Comparison of ENCODE assay signal across 1 cellular context in the genomic region with DNA sequence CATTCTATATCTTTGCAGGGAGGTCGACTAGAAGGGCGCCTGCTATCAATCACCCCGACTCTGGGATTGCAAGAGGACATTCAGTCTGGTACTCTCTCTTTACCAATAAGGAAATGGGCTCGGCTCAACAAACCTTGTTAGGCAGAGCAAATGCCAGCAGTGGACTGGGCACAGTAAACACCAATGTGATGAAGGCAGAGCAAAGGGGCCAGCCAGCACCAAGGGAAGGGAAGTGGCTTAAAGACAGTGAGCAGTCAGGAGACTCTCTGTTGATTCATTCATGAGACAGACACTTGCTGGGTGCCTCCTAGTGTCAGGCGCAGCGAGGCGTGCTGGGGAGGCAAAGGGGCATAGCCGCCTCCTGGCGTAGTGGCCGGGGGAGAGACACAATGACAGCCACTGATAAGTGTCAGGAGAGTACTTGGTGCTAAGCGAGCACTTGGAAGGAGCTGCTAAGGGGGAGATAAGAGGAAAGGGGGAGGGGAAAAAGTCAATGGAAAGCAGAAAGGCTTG.
TF ChIP-seq lines count a peak whose summit lies in the region.

No MANE protein-coding gene starts in this region.

TF ChIP-seq in HEK293, 187 proteins besides CTCF, POLR2A, EP300 and RAD21 (continued from another document):
- no peak for TF ChIP-seq ZNF248 (tag by site-specific recombination; IDR thresholded peaks at IDR 0.05)
- no peak for TF ChIP-seq REST (tag by site-specific recombination; IDR thresholded peaks at IDR 0.05)
- TF ChIP-seq SCRT2 (tag by site-specific recombination; IDR thresholded peaks at IDR 0.05): peak; percentile 65; the same call in 1 of the 2 replicates
- TF ChIP-seq ZNF214 (tag by site-specific recombination; IDR thresholded peaks at IDR 0.05; ENCODE audit: borderline replicate concordance): no peak
- TF ChIP-seq ZNF555 (tag by site-specific recombination; conservative IDR thresholded peaks at IDR 0.05): no peak
- TF ChIP-seq ZBTB26 (tag by site-specific recombination; optimal IDR thresholded peaks at IDR 0.05): no peak
- no peak for TF ChIP-seq ZNF549 (tag by site-specific recombination; IDR thresholded peaks at IDR 0.05)
- no peak for TF ChIP-seq GLI2 (tag by site-specific recombination; IDR thresholded peaks at IDR 0.05; ENCODE audit: borderline replicate concordance, low read depth)
- TF ChIP-seq ZBTB20 (tag by site-specific recombination; IDR thresholded peaks at IDR 0.05): no peak
- no peak for TF ChIP-seq SP2 (tag by site-specific recombination; IDR thresholded peaks at IDR 0.05)
- no peak for TF ChIP-seq MZF1 (tag by site-specific recombination; IDR thresholded peaks at IDR 0.05; ENCODE audit: borderline replicate concordance)
- TF ChIP-seq ZIC2 (tag by site-specific recombination; IDR thresholded peaks at IDR 0.05): peak; percentile 96
- TF ChIP-seq, protein P1, sequence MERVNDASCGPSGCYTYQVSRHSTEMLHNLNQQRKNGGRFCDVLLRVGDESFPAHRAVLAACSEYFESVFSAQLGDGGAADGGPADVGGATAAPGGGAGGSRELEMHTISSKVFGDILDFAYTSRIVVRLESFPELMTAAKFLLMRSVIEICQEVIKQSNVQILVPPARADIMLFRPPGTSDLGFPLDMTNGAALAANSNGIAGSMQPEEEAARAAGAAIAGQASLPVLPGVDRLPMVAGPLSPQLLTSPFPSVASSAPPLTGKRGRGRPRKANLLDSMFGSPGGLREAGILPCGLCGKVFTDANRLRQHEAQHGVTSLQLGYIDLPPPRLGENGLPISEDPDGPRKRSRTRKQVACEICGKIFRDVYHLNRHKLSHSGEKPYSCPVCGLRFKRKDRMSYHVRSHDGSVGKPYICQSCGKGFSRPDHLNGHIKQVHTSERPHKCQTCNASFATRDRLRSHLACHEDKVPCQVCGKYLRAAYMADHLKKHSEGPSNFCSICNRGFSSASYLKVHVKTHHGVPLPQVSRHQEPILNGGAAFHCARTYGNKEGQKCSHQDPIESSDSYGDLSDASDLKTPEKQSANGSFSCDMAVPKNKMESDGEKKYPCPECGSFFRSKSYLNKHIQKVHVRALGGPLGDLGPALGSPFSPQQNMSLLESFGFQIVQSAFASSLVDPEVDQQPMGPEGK (tag by site-specific recombination; IDR thresholded peaks at IDR 0.05): peak; percentile 49; the same call in 1 of the 2 replicates
- TF ChIP-seq EGR2 (tag by site-specific recombination; IDR thresholded peaks at IDR 0.05; ENCODE audit: low read depth): no peak
- peak; percentile 67 for TF ChIP-seq GLIS2 (tag by site-specific recombination; IDR thresholded peaks at IDR 0.05)
- no peak for TF ChIP-seq ZNF473 (tag by site-specific recombination; IDR thresholded peaks at IDR 0.05)
- TF ChIP-seq PRDM1 (tag by site-specific recombination; IDR thresholded peaks at IDR 0.05): peak; percentile 60; the same call in 1 of the 2 replicates
- TF ChIP-seq ZNF596 (tag by site-specific recombination; IDR thresholded peaks at IDR 0.05): no peak
- no peak for TF ChIP-seq ZNF133 (tag by site-specific recombination; IDR thresholded peaks at IDR 0.05)
- TF ChIP-seq ZNF362 (tag by site-specific recombination; IDR thresholded peaks at IDR 0.05): no peak
- TF ChIP-seq ZNF501 (tag by site-specific recombination; IDR thresholded peaks at IDR 0.05): no peak
- no peak for TF ChIP-seq ZBTB21 (tag by site-specific recombination; IDR thresholded peaks at IDR 0.05)
- no peak for TF ChIP-seq ZBTB7A (tag by site-specific recombination; IDR thresholded peaks at IDR 0.05; ENCODE audit: low read depth)
- TF ChIP-seq ZNF645 (tag by site-specific recombination; IDR thresholded peaks at IDR 0.05): no peak
- TF ChIP-seq, protein P2, sequence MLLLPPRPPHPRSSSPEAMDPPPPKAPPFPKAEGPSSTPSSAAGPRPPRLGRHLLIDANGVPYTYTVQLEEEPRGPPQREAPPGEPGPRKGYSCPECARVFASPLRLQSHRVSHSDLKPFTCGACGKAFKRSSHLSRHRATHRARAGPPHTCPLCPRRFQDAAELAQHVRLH (tag by site-specific recombination; IDR thresholded peaks at IDR 0.05): no peak
- TF ChIP-seq PRDM4 (tag by site-specific recombination; IDR thresholded peaks at IDR 0.05): no peak
- TF ChIP-seq ZNF302 (tag by site-specific recombination; IDR thresholded peaks at IDR 0.05; ENCODE audit: low read depth): no peak
- no peak for TF ChIP-seq ZSCAN5A (tag by site-specific recombination; IDR thresholded peaks at IDR 0.05)
- no peak for TF ChIP-seq ZNF791 (tag by site-specific recombination; IDR thresholded peaks at IDR 0.05)
- no peak for TF ChIP-seq ZNF184 (tag by site-specific recombination; IDR thresholded peaks at IDR 0.05)
- TF ChIP-seq ZNF530 (tag by site-specific recombination; IDR thresholded peaks at IDR 0.05; ENCODE audit: low read depth): no peak
- TF ChIP-seq ZNF658 (tag by site-specific recombination; IDR thresholded peaks at IDR 0.05): no peak
- TF ChIP-seq, protein P3, sequence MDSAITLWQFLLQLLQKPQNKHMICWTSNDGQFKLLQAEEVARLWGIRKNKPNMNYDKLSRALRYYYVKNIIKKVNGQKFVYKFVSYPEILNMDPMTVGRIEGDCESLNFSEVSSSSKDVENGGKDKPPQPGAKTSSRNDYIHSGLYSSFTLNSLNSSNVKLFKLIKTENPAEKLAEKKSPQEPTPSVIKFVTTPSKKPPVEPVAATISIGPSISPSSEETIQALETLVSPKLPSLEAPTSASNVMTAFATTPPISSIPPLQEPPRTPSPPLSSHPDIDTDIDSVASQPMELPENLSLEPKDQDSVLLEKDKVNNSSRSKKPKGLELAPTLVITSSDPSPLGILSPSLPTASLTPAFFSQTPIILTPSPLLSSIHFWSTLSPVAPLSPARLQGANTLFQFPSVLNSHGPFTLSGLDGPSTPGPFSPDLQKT (IDR thresholded peaks at IDR 0.05; ENCODE audit: borderline replicate concordance, low read depth, low read length): no peak
- TF ChIP-seq ZNF670 (tag by site-specific recombination; IDR thresholded peaks at IDR 0.05; ENCODE audit: low read depth): no peak
- TF ChIP-seq ZNF561 (tag by site-specific recombination; IDR thresholded peaks at IDR 0.05; ENCODE audit: borderline replicate concordance): no peak; the same call in 1 of the 2 replicates
- TF ChIP-seq ZNF433 (tag by site-specific recombination; IDR thresholded peaks at IDR 0.05; ENCODE audit: low read depth): no peak
- TF ChIP-seq ZNF341 (tag by site-specific recombination; IDR thresholded peaks at IDR 0.05; ENCODE audit: low read depth): peak; percentile 84
- TF ChIP-seq WT1 (tag by site-specific recombination; IDR thresholded peaks at IDR 0.05): peak; percentile 91
- TF ChIP-seq ZNF600 (tag by site-specific recombination; IDR thresholded peaks at IDR 0.05): peak; percentile 10; the same call in 1 of the 2 replicates
- TF ChIP-seq ZNF843 (tag by site-specific recombination; IDR thresholded peaks at IDR 0.05): no peak
- TF ChIP-seq ZNF423 (tag by site-specific recombination; IDR thresholded peaks at IDR 0.05): no peak
- TF ChIP-seq KLF9 (tag by site-specific recombination; IDR thresholded peaks at IDR 0.05; ENCODE audit: low read depth): no peak
